ENCODE assay signal across 14 cellular contexts in the genomic region with DNA sequence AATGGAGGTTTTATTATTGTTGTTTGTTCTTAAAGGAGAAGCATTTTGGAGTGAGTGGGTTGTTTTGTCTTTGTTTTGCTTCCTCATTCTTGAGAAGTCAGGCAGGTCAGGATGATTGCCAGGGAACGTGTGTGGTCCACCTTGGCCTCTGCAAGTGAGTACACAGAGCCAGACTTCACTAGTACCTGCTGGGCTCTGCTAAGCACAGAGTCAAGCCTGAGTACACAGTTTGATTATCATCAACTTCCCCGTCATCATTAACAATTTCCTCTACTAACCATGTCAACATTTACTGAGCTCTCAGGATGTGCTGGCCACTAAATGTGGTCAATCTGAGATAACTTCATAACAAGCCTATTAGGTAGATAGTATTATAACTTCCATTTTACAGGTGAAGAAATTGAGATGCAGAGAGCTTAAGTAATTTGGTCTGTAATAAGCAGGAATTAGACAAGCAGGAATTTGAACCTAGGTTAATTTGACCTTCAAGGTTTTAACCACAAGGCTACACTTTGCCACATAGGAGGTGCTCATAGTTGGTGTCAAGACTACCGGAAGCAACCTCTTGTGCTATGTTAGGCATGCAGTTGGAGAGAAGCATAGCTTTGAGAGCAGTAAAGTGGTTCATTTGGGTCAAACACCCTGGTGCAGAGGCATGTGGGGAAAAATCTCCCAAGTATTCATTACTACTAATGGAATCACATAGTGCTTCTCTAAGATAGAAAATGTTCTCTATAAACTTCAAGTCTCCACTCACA.
A peak's percentile ranks its signal among the peaks of the same experiment; 100 is the strongest.
DNase-seq lines count a peak whose midpoint lies in the region; ATAC-seq, FAIRE-seq and TF ChIP-seq lines count a peak whose summit lies in the region.
"Had no signal": no experiment of that assay in that cellular context is flagged by ENCODE, and none has a peak within 500 bp of the region (broad histone marks: within the 10 kb centered on the region; RNA-seq: fewer than 3 reads in every experiment).

No MANE protein-coding gene starts in this region.

- H3K9me3 Mint-ChIP-seq in MCF 10A (ENCODE audit: unreplicated experiment) = no peaks in the 10 kb centered on the region
- H3K9me3 Mint-ChIP-seq: activated naive CD4-positive, alpha-beta T cell treated with anti-CD3 and anti-CD28 coated beads, Interleukin-2, amount 10 ng/mL, durations not matched to agents 7 days and 5 days; IgD-negative memory B cell had no signal

- H3K9ac ChIP-seq in kidney (ENCODE audit: low read length in 2 of 2) = no peak overlapping the region

- intact Hi-C loops in MCF 10A (cut with micrococcal nuclease) = no loop called here
- intact Hi-C loops in kidney (cut with DNase I) = no loop called here
- intact Hi-C loops in psoas muscle (cut with DNase I) = no loop called here

- CTCF ChIA-PET in MCF 10A (lab: Yijun Ruan, JAX) = interaction anchor here (0.6 to 2.1 kb wide), 4 partner anchors 21 to 182 kb away, joined by 3 to 5 read pairs (median 4); no protein-coding TSS in a partner anchor

- TF ChIP-seq POLR2A in upper lobe of left lung (IDR thresholded peaks at IDR 0.05) = no peak

- H3K36me3 Mint-ChIP-seq in MCF 10A (ENCODE audit: insufficient read depth, unreplicated experiment) = no peaks in the 10 kb centered on the region
- H3K36me3 Mint-ChIP-seq: activated CD8-positive, alpha-beta memory T cell treated with anti-CD3 and anti-CD28 coated beads, Interleukin-2, amount 10 ng/mL, durations not matched to agents 7 days and 5 days; activated naive CD4-positive, alpha-beta T cell treated with anti-CD3 and anti-CD28 coated beads, Interleukin-2, amount 10 ng/mL, durations not matched to agents 7 days and 5 days; IgD-negative memory B cell had no signal

- no TSS peak for BruUV-seq in MCF 10A (replicated peaks; lab: Mats Ljungman, UMichigan)

- H3K4me1 ChIP-seq in kidney (ENCODE audit: control insufficient read depth in 1 of 2, insufficient read depth in 1 of 2, low read depth in 1 of 2, low read length in 2 of 2) (peaks cover 6 to 9% of the 10 kb centered on the region in 2 donors), upper lobe of left lung (peaks cover 0 to 4% (median under 1%) of the 10 kb centered on the region in 4 donors), osteoblast (ENCODE audit: insufficient read depth, low read length) (peaks cover 4% of the 10 kb centered on the region), psoas muscle (no peaks in the 10 kb centered on the region)
- H3K4me1 ChIP-seq: SJCRH30 had no signal

- no peaks in the 10 kb centered on the region for H3K79me2 ChIP-seq in osteoblast (ENCODE audit: insufficient read depth, low read length)

- no peaks in the 10 kb centered on the region for H3K36me3 ChIP-seq in kidney (ENCODE audit: control insufficient read depth in 1 of 2, insufficient read depth in 2 of 2, low read length in 2 of 2)
- H3K36me3 ChIP-seq in upper lobe of left lung = no peaks in the 10 kb centered on the region
- no peaks in the 10 kb centered on the region for H3K36me3 ChIP-seq in osteoblast (ENCODE audit: insufficient read depth, low read length)
- no peaks in the 10 kb centered on the region for H3K36me3 ChIP-seq in psoas muscle (ENCODE audit: insufficient read depth in 1 of 2, low read depth in 1 of 2)
- H3K36me3 ChIP-seq: SJCRH30 had no signal

- H3K4me3 ChIP-seq in kidney (ENCODE audit: low read length in 2 of 2) (no peak overlapping the region), upper lobe of left lung (no peak overlapping the region), osteoblast (ENCODE audit: insufficient read depth, low read length) (no peak overlapping the region), psoas muscle (no peak overlapping the region)
- H3K4me3 ChIP-seq: SJCRH30 had no signal

- no peaks in the 10 kb centered on the region for H3K27me3 Mint-ChIP-seq in MCF 10A (ENCODE audit: insufficient read depth, unreplicated experiment)
- H3K27me3 Mint-ChIP-seq: activated naive CD4-positive, alpha-beta T cell treated with anti-CD3 and anti-CD28 coated beads, Interleukin-2, amount 10 ng/mL, durations not matched to agents 7 days and 5 days had no signal

- H3K27ac ChIP-seq in kidney (ENCODE audit: low read depth in 2 of 2, low read length in 2 of 2) = peak overlapping the region in 1 of 2 donors; percentile 68
- H3K27ac ChIP-seq in upper lobe of left lung = no peak overlapping the region
- H3K27ac ChIP-seq in osteoblast (ENCODE audit: low read depth, low read length) = no peak overlapping the region
- H3K27ac ChIP-seq in psoas muscle = no peak overlapping the region
- H3K27ac ChIP-seq: 22Rv1, SJCRH30 had no signal

- peaks cover 17% of the 10 kb centered on the region for H3K4me1 Mint-ChIP-seq in MCF 10A (ENCODE audit: insufficient read depth, unreplicated experiment)
- H3K4me1 Mint-ChIP-seq: activated CD8-positive, alpha-beta memory T cell treated with anti-CD3 and anti-CD28 coated beads, Interleukin-2, amount 10 ng/mL, durations not matched to agents 7 days and 5 days; activated naive CD4-positive, alpha-beta T cell treated with anti-CD3 and anti-CD28 coated beads, Interleukin-2, amount 10 ng/mL, durations not matched to agents 7 days and 5 days; IgD-negative memory B cell had no signal

- whole genome bisulfite sequencing in upper lobe of left lung, 2 donors = 43 to 49% methylated on average over 3 of the region's 3 CpGs
- 46 to 51% (median 49%) methylated on average over 3 of the region's 3 CpGs for WGBS in psoas muscle, 3 donors

- peak; percentile 55 for DNase-seq in DMS153 (lab: John Stamatoyannopoulos, UW)
- DNase-seq in DMS153 treated with DMSO at 0.1 percent for 48 hours (lab: John Stamatoyannopoulos, UW; ENCODE audit: unreplicated experiment) = no peak
- DNase-seq in MCF 10A (ENCODE audit: unreplicated experiment) = peak; percentile 5
- DNase-seq in kidney = peak; percentile 76
- peak in 1 of 2 donors; percentile 30 for DNase-seq in upper lobe of left lung
- DNase-seq in osteoblast (ENCODE audit: insufficient read length, low spot score, missing footprints) = no peak
- no peak for DNase-seq in psoas muscle
- DNase-seq: activated CD8-positive, alpha-beta memory T cell treated with anti-CD3 and anti-CD28 coated beads, Interleukin-2, amount 10 ng/mL, durations not matched to agents 7 days and 5 days; activated naive CD4-positive, alpha-beta T cell treated with anti-CD3 and anti-CD28 coated beads, Interleukin-2, amount 10 ng/mL, durations not matched to agents 7 days and 5 days; cerebellar nuclear complex; SJCRH30 had no signal

- no peak overlapping the region for H2AFZ ChIP-seq in osteoblast (ENCODE audit: low read length)

- TF ChIP-seq CTCF in MCF 10A (IDR thresholded peaks at IDR 0.05; ENCODE audit: unreplicated experiment) (no peak), kidney (IDR thresholded peaks at IDR 0.05; ENCODE audit: borderline replicate concordance, extremely low read depth, insufficient read depth) (no peak), upper lobe of left lung (IDR thresholded peaks at IDR 0.05) (no peak), osteoblast (IDR thresholded peaks at IDR 0.05; ENCODE audit: extremely low read depth, low read depth, low read length) (no peak), psoas muscle (IDR thresholded peaks at IDR 0.05) (no peak)

- H3K27me3 ChIP-seq in upper lobe of left lung (no peaks in the 10 kb centered on the region), osteoblast (ENCODE audit: insufficient read depth, low read length) (no peaks in the 10 kb centered on the region), psoas muscle (ENCODE audit: insufficient read depth in 3 of 3, low read length in 2 of 3) (no peaks in the 10 kb centered on the region)
- H3K27me3 ChIP-seq: SJCRH30 had no signal

- no peak overlapping the region for H3K27ac Mint-ChIP-seq in MCF 10A (ENCODE audit: low read depth, unreplicated experiment)
- H3K27ac Mint-ChIP-seq: activated CD8-positive, alpha-beta memory T cell treated with anti-CD3 and anti-CD28 coated beads, Interleukin-2, amount 10 ng/mL, durations not matched to agents 7 days and 5 days; activated naive CD4-positive, alpha-beta T cell treated with anti-CD3 and anti-CD28 coated beads, Interleukin-2, amount 10 ng/mL, durations not matched to agents 7 days and 5 days; IgD-negative memory B cell had no signal

- no peak for TF ChIP-seq EP300 in upper lobe of left lung (IDR thresholded peaks at IDR 0.05)

- ATAC-seq in upper lobe of left lung (ENCODE audit: low FRiP score in 2 of 2) (peak; percentile 38 to 74), HG02981 (IDR thresholded peaks at IDR 0.05; ENCODE audit: unreplicated experiment) (no peak), psoas muscle (no peak)
- ATAC-seq: activated CD8-positive, alpha-beta memory T cell treated with anti-CD3 and anti-CD28 coated beads, Interleukin-2, amount 10 ng/mL, durations not matched to agents 7 days and 5 days had no signal

- H3K4me3 Mint-ChIP-seq in MCF 10A (ENCODE audit: unreplicated experiment) = no peak overlapping the region
- H3K4me3 Mint-ChIP-seq: activated CD8-positive, alpha-beta memory T cell treated with anti-CD3 and anti-CD28 coated beads, Interleukin-2, amount 10 ng/mL, durations not matched to agents 7 days and 5 days; activated naive CD4-positive, alpha-beta T cell treated with anti-CD3 and anti-CD28 coated beads, Interleukin-2, amount 10 ng/mL, durations not matched to agents 7 days and 5 days; IgD-negative memory B cell had no signal

- H4K20me1 ChIP-seq in osteoblast (ENCODE audit: insufficient read depth, low read length) = no peaks in the 10 kb centered on the region

- H3K4me2 ChIP-seq in osteoblast (ENCODE audit: insufficient read depth, low read length) = no peak overlapping the region

- POLR2A ChIA-PET in MCF 10A (lab: Yijun Ruan, JAX) = interaction anchor here (1.1 to 1.3 kb wide), 2 partner anchors 21 to 26 kb away, joined by 4 to 5 read pairs; no protein-coding TSS in a partner anchor

- no peak for FAIRE-seq in kidney (lab: Jason Lieb, UNC)

- H3K9me3 ChIP-seq in kidney (ENCODE audit: control insufficient read depth in 1 of 2, low read length in 2 of 2) (no peaks in the 10 kb centered on the region), upper lobe of left lung (no peaks in the 10 kb centered on the region), osteoblast (ENCODE audit: low read depth, low read length) (no peaks in the 10 kb centered on the region), psoas muscle (no peaks in the 10 kb centered on the region)
- H3K9me3 ChIP-seq: SJCRH30 had no signal

Comparison
In these comparisons a context has a peak if more than half of its experiments do, and no peak if none do; other contexts are left out.
1. DNase-seq: peak in DMS153 (single experiment), MCF 10A (single experiment) and kidney (single experiment); none in DMS153 treated with DMSO at 0.1 percent for 48 hours (single experiment), osteoblast (single experiment) and psoas muscle (0 of 2).
2. ATAC-seq: peak in upper lobe of left lung (2 of 2); none in HG02981 (single experiment) and psoas muscle (0 of 4).